ENCODE assay signal across 21 cellular contexts in genomic region chrX:4315891-4316290, GRCh38.
DNase-seq lines count a peak whose midpoint lies in the region; FAIRE-seq and TF ChIP-seq lines count a peak whose summit lies in the region.
"Had no signal": no experiment of that assay in that cellular context is flagged by ENCODE, and none has a peak within 500 bp of the region (broad histone marks: within the 10 kb centered on the region; RNA-seq: fewer than 3 reads in every experiment).

No MANE protein-coding gene starts in this region.

- H3K4me1 ChIP-seq in H9 (ENCODE audit: insufficient read depth, low read length), result peaks cover 11% of the 10 kb centered on the region
- H3K4me1 ChIP-seq in astrocyte (ENCODE audit: insufficient read depth, low read length), result no peaks in the 10 kb centered on the region
- no peaks in the 10 kb centered on the region for H3K4me1 ChIP-seq in mesendoderm (ENCODE audit: control insufficient read depth, low read depth, low read length)
- H3K4me1 ChIP-seq in esophagus squamous epithelium, result no peaks in the 10 kb centered on the region
- H3K4me1 ChIP-seq: BE2C had no signal

- H3K9me3 Mint-ChIP-seq in H9, result peaks cover 0 to 3% of the 10 kb centered on the region in 2 experiments; a peak in 1 of 5 replicates
- H3K9me3 Mint-ChIP-seq in astrocyte (ENCODE audit: unreplicated experiment), result no peaks in the 10 kb centered on the region
- H3K9me3 Mint-ChIP-seq: CD4-positive, alpha-beta T cell had no signal

- H3T11ph ChIP-seq in H9 (ENCODE audit: low read length), result no peak overlapping the region

- no peak overlapping the region for H4K5ac ChIP-seq in H9 (ENCODE audit: insufficient read length, low read depth, low read length)
- no peak overlapping the region for H4K5ac ChIP-seq in mesendoderm (ENCODE audit: low read length)

- H3K4me3 ChIP-seq in astrocyte (ENCODE audit: insufficient read depth, low read depth, low read length) (no peak overlapping the region), mesendoderm (ENCODE audit: low read length) (no peak overlapping the region), esophagus squamous epithelium (no peak overlapping the region)

- H3K56ac ChIP-seq in H9 (ENCODE audit: insufficient read length, low read depth, low read length), result no peak overlapping the region
- no peak overlapping the region for H3K56ac ChIP-seq in mesendoderm (ENCODE audit: low read length)

- intact Hi-C loops in esophagus squamous epithelium (cut with DNase I), result no loop called here

- H3K9ac ChIP-seq in H9 (ENCODE audit: extremely low read depth, insufficient read length, low read length) (no peak overlapping the region), astrocyte (ENCODE audit: low read length) (no peak overlapping the region), mesendoderm (ENCODE audit: low read length) (no peak overlapping the region)

- TF ChIP-seq POLR2A in esophagus squamous epithelium (IDR thresholded peaks at IDR 0.05), result no peak

- H2BK15ac ChIP-seq in H9 (ENCODE audit: low read depth, low read length) (no peak overlapping the region), mesendoderm (replicated peaks; ENCODE audit: low read depth) (no peak overlapping the region)

- H3K27me3 Mint-ChIP-seq in H9 (ENCODE audit: low read depth), result no peaks in the 10 kb centered on the region
- H3K27me3 Mint-ChIP-seq in astrocyte (ENCODE audit: low read depth, unreplicated experiment), result no peaks in the 10 kb centered on the region
- H3K27me3 Mint-ChIP-seq: CD4-positive, alpha-beta T cell; IgD-negative memory B cell had no signal

- peak; percentile 4 for DNase-seq in ELF-1 (ENCODE audit: low read depth, low spot score)
- no peak for DNase-seq in H9
- no peak for DNase-seq in astrocyte (ENCODE audit: low read depth)
- peak; percentile 9 for DNase-seq in mesendoderm
- no peak for DNase-seq in stimulated activated CD8-positive, alpha-beta memory T cell treated with anti-CD3 and anti-CD28 coated beads, Interleukin-4, amount 100 ng/mL, for 48 hours
- no peak for DNase-seq in NCI-H526 (lab: John Stamatoyannopoulos, UW)
- DNase-seq in NCI-H2107 treated with DMSO at 0.1 percent for 48 hours (lab: John Stamatoyannopoulos, UW; ENCODE audit: unreplicated experiment), result no peak
- no peak for DNase-seq in esophagus squamous epithelium (lab: John Stamatoyannopoulos, UW)
- DNase-seq: ACHN; BE2C; CD4-positive, alpha-beta T cell; DMS153; DMS79; GF-D8; HCEC 1CT; KBM-7 had no signal

- H3K27ac Mint-ChIP-seq in H9 (peak overlapping the region in 2 of 3 experiments; percentile 22 to 83; a peak in 3 of 7 replicates), astrocyte (ENCODE audit: unreplicated experiment) (no peak overlapping the region)
- H3K27ac Mint-ChIP-seq: CD4-positive, alpha-beta T cell; IgD-negative memory B cell had no signal

- no peaks in the 10 kb centered on the region for H3K36me3 ChIP-seq in astrocyte (ENCODE audit: insufficient read depth, low read length)
- no peaks in the 10 kb centered on the region for H3K36me3 ChIP-seq in mesendoderm (ENCODE audit: control insufficient read depth, insufficient read depth, low read length)
- H3K36me3 ChIP-seq in esophagus squamous epithelium, result no peaks in the 10 kb centered on the region
- H3K36me3 ChIP-seq: BE2C had no signal

- H2BK20ac ChIP-seq in H9 (ENCODE audit: low read depth, low read length, poor library complexity, severe bottlenecking), result no peak overlapping the region

- H2BK5ac ChIP-seq in H9 (ENCODE audit: insufficient read length, low read length), result no peak overlapping the region
- no peak overlapping the region for H2BK5ac ChIP-seq in mesendoderm (ENCODE audit: low read length)

- no peak overlapping the region for H3K14ac ChIP-seq in H9 (ENCODE audit: insufficient read depth, low read length)

- H3K18ac ChIP-seq in H9 (ENCODE audit: insufficient read length, low read depth, low read length) (no peak overlapping the region), mesendoderm (ENCODE audit: low read length) (no peak overlapping the region)

- no peak overlapping the region for H2BK12ac ChIP-seq in H9 (ENCODE audit: insufficient read length, low read depth, low read length)

- WGBS in H9 (ENCODE audit: extremely low coverage, insufficient read length, low lambda C conversion rate), result no CpG with 5 or more reads among the region's 2 CpGs
- WGBS in mesendoderm (ENCODE audit: extremely low coverage, insufficient coverage, low lambda C conversion rate), result no CpG with 5 or more reads among the region's 2 CpGs
- 58 to 68% methylated on average over 2 of the region's 2 CpGs for WGBS in esophagus squamous epithelium, 2 donors

- H3K23ac ChIP-seq in H9 (ENCODE audit: insufficient read length, low read depth, low read length) (no peak overlapping the region), mesendoderm (ENCODE audit: low read length) (no peak overlapping the region)

- H3K23me2 ChIP-seq in H9 (ENCODE audit: insufficient read length, low read depth, low read length, poor library complexity, severe bottlenecking), result no peaks in the 10 kb centered on the region

- H3K4me3 Mint-ChIP-seq in H9 (no peak overlapping the region), astrocyte (ENCODE audit: unreplicated experiment) (no peak overlapping the region)
- H3K4me3 Mint-ChIP-seq: CD4-positive, alpha-beta T cell; IgD-negative memory B cell had no signal

- H3K9me3 ChIP-seq in H9 (ENCODE audit: control insufficient read depth, low read depth, low read length), result no peaks in the 10 kb centered on the region
- peaks cover 3% of the 10 kb centered on the region for H3K9me3 ChIP-seq in astrocyte (ENCODE audit: insufficient read depth, low read depth, low read length)
- no peaks in the 10 kb centered on the region for H3K9me3 ChIP-seq in esophagus squamous epithelium
- H3K9me3 ChIP-seq: BE2C had no signal

- H3K4me1 Mint-ChIP-seq in H9 (peaks cover 22 to 26% of the 10 kb centered on the region in 2 experiments), astrocyte (ENCODE audit: low read depth, unreplicated experiment) (no peaks in the 10 kb centered on the region)

- H4K20me1 ChIP-seq in H9 (ENCODE audit: control insufficient read depth, insufficient read depth, insufficient read length) (no peaks in the 10 kb centered on the region), astrocyte (ENCODE audit: insufficient read depth, low read length) (no peaks in the 10 kb centered on the region)

- H3K27me3 ChIP-seq in H9 (ENCODE audit: insufficient read depth, low read length) (no peaks in the 10 kb centered on the region), astrocyte (ENCODE audit: insufficient read depth, low read length) (no peaks in the 10 kb centered on the region), mesendoderm (ENCODE audit: insufficient read depth, low read length, poor library complexity) (no peaks in the 10 kb centered on the region), esophagus squamous epithelium (no peaks in the 10 kb centered on the region)
- H3K27me3 ChIP-seq: BE2C had no signal

- peak; percentile 23 for FAIRE-seq in astrocyte (lab: Jason Lieb, UNC)
- FAIRE-seq: A204.1, HepG2, HTR-8/SVneo had no signal

- no peak overlapping the region for H4K91ac ChIP-seq in H9 (ENCODE audit: insufficient read length, low read depth, low read length)

- H3K4me2 ChIP-seq in H9 (ENCODE audit: insufficient read depth, insufficient read length, low read length) (no peak overlapping the region), astrocyte (ENCODE audit: low read length) (no peak overlapping the region), mesendoderm (ENCODE audit: low read length) (no peak overlapping the region)

- TF ChIP-seq CTCF in H9 (conservative IDR thresholded peaks at IDR 0.05) (no peak), astrocyte (IDR thresholded peaks at IDR 0.05; ENCODE audit: insufficient read depth, low read depth, low read length) (no peak), esophagus squamous epithelium (IDR thresholded peaks at IDR 0.05) (no peak)

- H4K8ac ChIP-seq in H9 (replicated peaks; ENCODE audit: insufficient read length, low read depth, low read length) (no peak overlapping the region), mesendoderm (ENCODE audit: low read depth, low read length) (no peak overlapping the region)

- H3K36me3 Mint-ChIP-seq in H9 (ENCODE audit: insufficient read depth in 1 of 3, low read depth in 3 of 3), result peaks cover 0 to 4% (median 0%) of the 10 kb centered on the region in 3 experiments; a peak in 2 of 7 replicates
- no peaks in the 10 kb centered on the region for H3K36me3 Mint-ChIP-seq in astrocyte (ENCODE audit: low read depth, unreplicated experiment)
- H3K36me3 Mint-ChIP-seq: IgD-negative memory B cell had no signal

- H3K27ac ChIP-seq in H9 (ENCODE audit: insufficient read length, low read depth, low read length), result no peak overlapping the region
- no peak overlapping the region for H3K27ac ChIP-seq in astrocyte (ENCODE audit: low read depth, low read length)
- no peak overlapping the region for H3K27ac ChIP-seq in mesendoderm (ENCODE audit: low read depth, low read length)
- H3K27ac ChIP-seq in esophagus squamous epithelium, result no peak overlapping the region
- H3K27ac ChIP-seq: C4-2B had no signal

- H3K79me1 ChIP-seq in H9 (ENCODE audit: insufficient read depth, low read depth, low read length, poor library complexity, severe bottlenecking) (no peaks in the 10 kb centered on the region), mesendoderm (ENCODE audit: low read length) (no peaks in the 10 kb centered on the region)

- H3K4ac ChIP-seq in H9 (ENCODE audit: low read depth, low read length) (no peak overlapping the region), mesendoderm (ENCODE audit: low read depth, low read length) (no peak overlapping the region)

- H2BK120ac ChIP-seq in H9 (ENCODE audit: low read depth, low read length, poor library complexity, severe bottlenecking) (no peak overlapping the region), mesendoderm (ENCODE audit: low read depth, low read length) (no peak overlapping the region)

- H2AFZ ChIP-seq in H9 (ENCODE audit: low read length) (no peak overlapping the region), astrocyte (ENCODE audit: low read depth, low read length) (no peak overlapping the region)

- H3K79me2 ChIP-seq in H9 (ENCODE audit: insufficient read depth, low read length) (no peaks in the 10 kb centered on the region), astrocyte (ENCODE audit: insufficient read depth, low read length) (no peaks in the 10 kb centered on the region), mesendoderm (ENCODE audit: control insufficient read depth, insufficient read depth, low read length) (no peaks in the 10 kb centered on the region)

- no peak overlapping the region for H2AK5ac ChIP-seq in H9 (ENCODE audit: insufficient read length, low read length)
- no peak overlapping the region for H2AK5ac ChIP-seq in mesendoderm (ENCODE audit: low read length)

Comparison
In these comparisons a context has a peak if more than half of its experiments do, and no peak if none do; other contexts are left out.
1. DNase-seq: peak in ELF-1 (single experiment) and mesendoderm (single experiment); none in H9 (single experiment), astrocyte (single experiment), stimulated activated CD8-positive, alpha-beta memory T cell treated with anti-CD3 and anti-CD28 coated beads, Interleukin-4, amount 100 ng/mL, for 48 hours (single experiment), NCI-H526 (0 of 2), NCI-H2107 treated with DMSO at 0.1 percent for 48 hours (single experiment) and esophagus squamous epithelium (single experiment).